ENCODE assay signal across 23 cellular contexts in genomic region chr21:40731206-40731605, GRCh38.
"Had no signal": no experiment of that assay in that cellular context is flagged by ENCODE, and none has a peak within 500 bp of the region (broad histone marks: within the 10 kb centered on the region; RNA-seq: fewer than 3 reads in every experiment).

No MANE protein-coding gene starts in this region.

- H3K4me1 Mint-ChIP-seq: immature natural killer cell, mesothelial cell of epicardium had no signal

- H3K9me3 ChIP-seq: colonic mucosa, esophagus muscularis mucosa, gastroesophageal sphincter, heart left ventricle, left lung, lower lobe of right lung, mucosa of descending colon had no signal

- DNase-seq: colonic mucosa; cortex of kidney; effector CD8-positive, alpha-beta T cell; effector memory CD8-positive, alpha-beta T cell; foreskin keratinocyte; heart left ventricle; hypothalamus; immature natural killer cell; islet precursor cell; kidney; kidney glomerular epithelial cell; left cardiac atrium; left lung; left ventricle myocardium superior; lower lobe of right lung; mesenchymal stem cell; mucosa of descending colon; naive thymus-derived CD4-positive, alpha-beta T cell had no signal

- H3K36me3 ChIP-seq: colonic mucosa, esophagus muscularis mucosa, gastroesophageal sphincter, heart left ventricle, left lung, lower lobe of right lung had no signal

- H3K4me1 ChIP-seq: colonic mucosa, esophagus muscularis mucosa, gastroesophageal sphincter, heart left ventricle, left lung, lower lobe of right lung had no signal

- H3K36me3 Mint-ChIP-seq: immature natural killer cell; mesothelial cell of epicardium; naive thymus-derived CD4-positive, alpha-beta T cell had no signal

- H3K9me3 Mint-ChIP-seq: mesothelial cell of epicardium had no signal

- H3K27me3 Mint-ChIP-seq: dendritic cell treated with granulocyte-macrophage colony-stimulating factor and Interleukin-4, amounts not matched to agents 40 ng/mL and 50 ng/mL, for 4 days; effector memory CD8-positive, alpha-beta T cell had no signal

- H3K27ac Mint-ChIP-seq: dendritic cell treated with granulocyte-macrophage colony-stimulating factor and Interleukin-4, amounts not matched to agents 40 ng/mL and 50 ng/mL, for 4 days; effector memory CD8-positive, alpha-beta T cell; immature natural killer cell; mesothelial cell of epicardium; naive thymus-derived CD4-positive, alpha-beta T cell had no signal

- H3K4me3 ChIP-seq: colonic mucosa, esophagus muscularis mucosa, gastroesophageal sphincter, heart left ventricle, hepatocyte, left lung, lower lobe of right lung, mucosa of descending colon had no signal

- H3K27ac ChIP-seq: colonic mucosa, esophagus muscularis mucosa, foreskin keratinocyte, gastroesophageal sphincter, heart left ventricle, hepatocyte, left lung, lower lobe of right lung had no signal

- H3K27me3 ChIP-seq: colonic mucosa, foreskin keratinocyte, heart left ventricle, hepatocyte, left lung had no signal

- H3K4me3 Mint-ChIP-seq: dendritic cell treated with granulocyte-macrophage colony-stimulating factor and Interleukin-4, amounts not matched to agents 40 ng/mL and 50 ng/mL, for 4 days; effector memory CD8-positive, alpha-beta T cell; immature natural killer cell; mesothelial cell of epicardium; naive thymus-derived CD4-positive, alpha-beta T cell had no signal
